In the genomic region with DNA sequence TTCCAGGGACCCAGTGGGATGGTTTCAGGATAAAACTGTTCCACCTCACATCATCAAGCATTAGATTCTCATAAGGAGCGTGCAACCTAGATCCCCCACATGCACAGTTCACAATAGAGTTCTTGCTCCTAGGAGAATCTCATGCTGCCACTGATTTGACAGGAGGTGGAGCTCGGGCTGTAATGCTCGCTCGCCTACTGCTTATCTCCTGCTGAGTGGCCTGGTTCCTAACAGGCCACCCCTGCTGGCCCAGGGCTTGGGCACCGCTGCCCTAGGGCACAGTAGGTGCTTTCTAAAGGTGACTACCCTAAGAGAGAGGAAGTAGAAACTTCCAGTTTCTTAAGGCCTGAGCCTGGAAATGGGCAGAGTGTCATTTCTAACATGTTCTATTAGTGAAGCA, we compare ENCODE assay signal across 16 cellular contexts.
DNase-seq lines count a peak whose midpoint lies in the region; ATAC-seq and TF ChIP-seq lines count a peak whose summit lies in the region.
"Had no signal": no experiment of that assay in that cellular context is flagged by ENCODE, and none has a peak within 500 bp of the region (broad histone marks: within the 10 kb centered on the region; RNA-seq: fewer than 3 reads in every experiment).

No MANE protein-coding gene starts in this region.

- H3K36me3 ChIP-seq in right atrium auricular region (no peaks in the 10 kb centered on the region), left ventricle myocardium inferior (no peaks in the 10 kb centered on the region), upper lobe of right lung (no peaks in the 10 kb centered on the region)

- H3K4me1 ChIP-seq in right atrium auricular region (no peaks in the 10 kb centered on the region), left ventricle myocardium inferior (no peaks in the 10 kb centered on the region), upper lobe of right lung (no peaks in the 10 kb centered on the region)

- TF ChIP-seq CTCF in right atrium auricular region (IDR thresholded peaks at IDR 0.05), result no peak
- no peak for TF ChIP-seq CTCF in left ventricle myocardium inferior (IDR thresholded peaks at IDR 0.05; ENCODE audit: borderline replicate concordance)
- TF ChIP-seq CTCF in upper lobe of right lung (IDR thresholded peaks at IDR 0.05), result no peak
- TF ChIP-seq CTCF in foreskin fibroblast (IDR thresholded peaks at IDR 0.05; ENCODE audit: low read depth, low read length), result no peak

- intact Hi-C loops in Right ventricle myocardium superior (cut with DNase I), result no loop called here
- intact Hi-C loops in left ventricle myocardium inferior (cut with micrococcal nuclease), result no loop called here
- intact Hi-C loops in upper lobe of right lung (cut with DNase I), result no loop called here

- ATAC-seq in Right ventricle myocardium superior (ENCODE audit: poor library complexity) (peak; percentile 85), upper lobe of right lung (peak; percentile 24), HG03520 (IDR thresholded peaks at IDR 0.05; ENCODE audit: unreplicated experiment) (no peak)
- ATAC-seq: GM23338, HCT116 had no signal

- no peak for DNase-seq in Right ventricle myocardium superior
- DNase-seq in right atrium auricular region (ENCODE audit: low spot score), result no peak
- DNase-seq in left ventricle myocardium inferior, result peak; percentile 18
- no peak for DNase-seq in upper lobe of right lung
- DNase-seq in foreskin fibroblast, result no peak
- DNase-seq: C1 segment of cervical spinal cord; Calu3; CD4-positive, alpha-beta memory T cell; COR-L47; DMS53; DMS79 treated with DMSO at 0.1 percent for 48 hours; GF-D8; H9 had no signal

- H3K27me3 ChIP-seq in right atrium auricular region, result no peaks in the 10 kb centered on the region
- H3K27me3 ChIP-seq in left ventricle myocardium inferior (ENCODE audit: low read depth), result no peaks in the 10 kb centered on the region
- H3K27me3 ChIP-seq in upper lobe of right lung, result no peaks in the 10 kb centered on the region

- H3K4me3 ChIP-seq in right atrium auricular region (no peak overlapping the region), left ventricle myocardium inferior (no peak overlapping the region), upper lobe of right lung (no peak overlapping the region), foreskin fibroblast (ENCODE audit: low read depth in 1 of 2, low read length in 2 of 2) (no peak overlapping the region)
- H3K4me3 ChIP-seq: GM23338 had no signal

- H3K9me3 ChIP-seq in right atrium auricular region, result peaks cover 0 to 9% of the 10 kb centered on the region in 2 donors
- H3K9me3 ChIP-seq in left ventricle myocardium inferior (replicated peaks), result peaks cover 34% of the 10 kb centered on the region
- H3K9me3 ChIP-seq in upper lobe of right lung, result peaks cover 8% of the 10 kb centered on the region

- no peak overlapping the region for H3K27ac ChIP-seq in right atrium auricular region
- H3K27ac ChIP-seq in left ventricle myocardium inferior (replicated peaks), result peak overlapping the region; percentile 27
- H3K27ac ChIP-seq in upper lobe of right lung, result no peak overlapping the region
